Comparison of ENCODE assay signal across 8 cellular contexts in the genomic region with DNA sequence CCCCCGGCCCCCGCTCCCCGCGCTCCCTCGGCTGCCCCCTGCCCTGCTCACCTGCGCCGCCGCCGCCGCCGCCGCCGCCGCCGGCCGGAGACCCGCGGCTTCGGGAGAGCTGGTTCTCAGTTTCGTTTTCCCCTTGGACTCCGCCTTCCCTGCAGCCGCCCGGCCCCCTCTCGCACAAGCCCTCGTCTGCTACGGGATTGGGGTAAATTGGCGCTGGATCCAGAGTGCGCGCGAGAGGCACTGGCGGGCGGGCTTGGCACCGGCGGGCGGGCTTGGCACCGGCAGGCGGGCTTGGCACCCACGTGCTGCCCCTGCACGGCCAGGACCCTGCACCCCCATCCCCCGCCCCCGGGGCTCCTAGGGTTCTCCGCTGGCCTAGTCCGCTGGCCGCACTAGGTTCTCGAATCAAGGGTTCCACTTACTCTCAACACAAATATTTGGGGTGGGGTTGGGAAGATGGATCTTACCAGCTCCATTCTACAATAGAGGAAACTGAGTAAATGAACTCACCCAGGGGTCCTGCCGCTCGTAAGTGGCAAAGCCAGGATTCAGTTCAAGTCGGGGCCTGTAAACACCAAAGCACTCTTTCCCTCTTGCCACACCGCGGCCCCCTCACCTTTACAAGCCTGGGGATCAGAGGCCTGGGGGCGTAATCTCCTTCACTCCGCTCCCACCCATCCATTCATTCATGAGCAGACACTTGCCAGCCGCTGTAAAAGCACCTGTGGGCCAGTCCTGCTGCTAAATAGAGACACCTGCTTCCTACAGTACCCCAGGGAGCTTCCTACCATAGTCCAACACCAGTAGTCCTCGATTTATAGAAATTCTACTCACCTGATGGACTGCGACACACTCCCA. TPM values are rescaled to one million over a fixed set of nuclear protein-coding genes. Genes with fewer than 3 reads are reported as not detected.
DNase-seq lines count a peak whose midpoint lies in the region; ATAC-seq and TF ChIP-seq lines count a peak whose summit lies in the region.

TSS of gene EIF2AK2 (minus strand) at position 124 of the 858 bp plus-strand sequence. CDS start 9,174 bp downstream, outside the sequence.

- peaks cover 37% of the 10 kb centered on the region for H3K4me1 Mint-ChIP-seq in activated T-helper 17 cell treated with anti-CD3 and anti-CD28 coated beads, Interleukin-2, amount 50 U/mL, for 72 hours
- H3K4me1 Mint-ChIP-seq in natural killer cell: peaks cover 37 to 39% of the 10 kb centered on the region in 2 donors

- intact Hi-C loops in natural killer cell (cut with micrococcal nuclease): loop anchor here (2.0 to 10.0 kb wide), 2 partner anchors 40 to 718 kb away; partner anchors contain the start of gene CEBPZOS

- TF ChIP-seq CTCF in LNCaP clone FGC (IDR thresholded peaks at IDR 0.05; ENCODE audit: control insufficient read depth, extremely low read depth, insufficient read depth): no peak
- no peak for TF ChIP-seq CTCF in RWPE1 (conservative IDR thresholded peaks at IDR 0.05; ENCODE audit: low read depth)
- no peak for TF ChIP-seq CTCF in natural killer cell (IDR thresholded peaks at IDR 0.05)

- H3K4me3 ChIP-seq in LNCaP clone FGC (ENCODE audit: low read depth, low read length): peak within 1 kb of the TSS; percentile 76

- ATAC-seq in activated T-helper 17 cell treated with anti-CD3 and anti-CD28 coated beads, Interleukin-2, amount 50 U/mL, for 72 hours (replicated peaks): peak; percentile 87
- ATAC-seq in natural killer cell: peak; percentile 97

- CTCF ChIA-PET in RWPE1 (lab: Yijun Ruan, JAX): interaction anchor here (1.5 kb wide), 1 partner anchor 12 kb away, joined by 3 read pairs; no protein-coding TSS in a partner anchor

- H3K4me3 Mint-ChIP-seq in activated T-helper 17 cell treated with anti-CD3 and anti-CD28 coated beads, Interleukin-2, amount 50 U/mL, for 72 hours: peak within 1 kb of the TSS; percentile 89
- peak within 1 kb of the TSS; percentile 94 for H3K4me3 Mint-ChIP-seq in natural killer cell

- POLR2A ChIA-PET in RWPE1 (lab: Yijun Ruan, JAX; ENCODE audit: low non-redundant PET): no interaction called here

- DNase-seq in EH (ENCODE audit: low read depth) (peak; percentile 89), GOT3 (lab: John Stamatoyannopoulos, UW) (peak; percentile 60), LNCaP clone FGC (ENCODE audit: low read depth) (no peak), RWPE1 (ENCODE audit: low spot score) (peak; percentile 97), fibroblast of peridontal ligament (ENCODE audit: extremely low read depth) (peak; percentile 82), natural killer cell (peak; percentile 70)
- peak; percentile 65 to 81 (median 78) for DNase-seq in stimulated activated naive CD4-positive, alpha-beta T cell (lab: John Stamatoyannopoulos, UW)

- peaks cover 13% of the 10 kb centered on the region for H3K36me3 Mint-ChIP-seq in activated T-helper 17 cell treated with anti-CD3 and anti-CD28 coated beads, Interleukin-2, amount 50 U/mL, for 72 hours (ENCODE audit: low read depth)
- no peaks in the 10 kb centered on the region for H3K36me3 Mint-ChIP-seq in natural killer cell

- H3K9me3 Mint-ChIP-seq in activated T-helper 17 cell treated with anti-CD3 and anti-CD28 coated beads, Interleukin-2, amount 50 U/mL, for 72 hours: peaks cover 8% of the 10 kb centered on the region
- H3K9me3 Mint-ChIP-seq in natural killer cell: no peaks in the 10 kb centered on the region

- peak within 1 kb of the TSS; percentile 96 for H3K27ac Mint-ChIP-seq in activated T-helper 17 cell treated with anti-CD3 and anti-CD28 coated beads, Interleukin-2, amount 50 U/mL, for 72 hours
- H3K27ac Mint-ChIP-seq in natural killer cell: peak within 1 kb of the TSS; percentile 87 to 89

- H3K27me3 Mint-ChIP-seq in activated T-helper 17 cell treated with anti-CD3 and anti-CD28 coated beads, Interleukin-2, amount 50 U/mL, for 72 hours: no peaks in the 10 kb centered on the region
- H3K27me3 Mint-ChIP-seq in natural killer cell (ENCODE audit: low read depth in 2 of 2): no peaks in the 10 kb centered on the region

- peak within 1 kb of the TSS; percentile 88 for H3K27ac ChIP-seq in RWPE1

RNA-seq across cellular contexts. Expression of gene EIF2AK2, which starts in this region (rescaled TPM):
- 10 to 100 TPM; 25.4 to 45.1 TPM for total RNA-seq in activated T-helper 17 cell treated with anti-CD3 and anti-CD28 coated beads, Interleukin-2, amount 50 U/mL, for 72 hours
- total RNA-seq in natural killer cell: 10 to 100 TPM; 29.9 to 47.3 (median 43.9) TPM
